9 cellular contexts compared by ENCODE assay signal in the genomic region with DNA sequence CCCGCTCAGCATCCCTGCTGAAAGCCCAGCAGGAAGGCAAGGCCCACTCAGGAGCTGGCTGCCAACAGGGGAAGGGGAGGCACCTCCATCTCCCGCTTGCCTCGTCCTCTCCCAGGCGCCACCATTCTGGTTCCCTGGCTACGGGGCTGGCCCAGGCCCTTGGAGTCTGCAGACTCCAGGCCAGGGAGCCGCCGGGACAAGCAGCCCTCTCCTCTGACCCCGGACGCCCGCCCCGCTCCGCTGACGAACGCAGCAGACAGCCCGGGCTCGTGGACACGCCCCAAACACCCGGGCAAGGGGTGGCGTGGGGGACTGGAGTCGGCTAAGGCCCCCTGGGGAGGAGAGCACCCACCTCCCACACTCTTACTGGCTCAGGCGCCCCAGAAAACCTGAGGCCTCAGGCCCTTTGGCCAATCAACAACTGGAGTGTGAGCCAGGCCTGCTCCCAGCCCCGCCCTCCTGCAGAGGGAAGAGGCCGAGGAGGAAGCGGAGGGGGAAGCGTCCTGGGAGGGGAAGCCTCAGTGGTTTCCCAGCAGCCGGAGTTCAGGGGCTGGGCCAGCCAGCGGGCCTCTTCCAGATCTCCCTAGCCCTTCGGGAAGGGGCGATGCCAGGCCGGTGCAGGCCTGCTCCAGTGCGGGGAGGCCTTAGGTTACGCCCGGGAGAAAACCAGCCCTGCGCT. TPM values are rescaled to one million over a fixed set of nuclear protein-coding genes. Genes with fewer than 3 reads are reported as not detected.
A peak's percentile ranks its signal among the peaks of the same experiment; 100 is the strongest.
DNase-seq lines count a peak whose midpoint lies in the region; ATAC-seq, FAIRE-seq and TF ChIP-seq lines count a peak whose summit lies in the region.
"Had no signal": no experiment of that assay in that cellular context is flagged by ENCODE, and none has a peak within 500 bp of the region (broad histone marks: within the 10 kb centered on the region; RNA-seq: fewer than 3 reads in every experiment).

No MANE protein-coding gene starts in this region.

- in situ Hi-C loops in GM12878 (cut with MboI), result no loop called here

- H3K4me1 ChIP-seq in HUES6 (ENCODE audit: control insufficient read depth, insufficient read depth, low read length) (peaks cover 47% of the 10 kb centered on the region), GM12878 (ENCODE audit: control insufficient read depth, insufficient read depth, low read length) (peaks cover 27% of the 10 kb centered on the region), right cardiac atrium (ENCODE audit: control insufficient read depth, insufficient read depth, low read length) (peaks cover 21% of the 10 kb centered on the region)

- no TSS peak for BruUV-seq in GM12878 (replicated peaks; lab: Mats Ljungman, UMichigan)

- peak; percentile 93 for FAIRE-seq in GM12878 (lab: Jason Lieb, UNC)
- FAIRE-seq: colon had no signal

- no peak for TF ChIP-seq RAD21 in GM12878 (IDR thresholded peaks at IDR 0.05; ENCODE audit: insufficient read depth, low read depth, low read length)

- H3K9me3 ChIP-seq in HUES6 (ENCODE audit: control insufficient read depth, insufficient read depth, low read depth, low read length), result no peaks in the 10 kb centered on the region
- no peaks in the 10 kb centered on the region for H3K9me3 ChIP-seq in SK-N-MC (ENCODE audit: low read depth, low read length)
- H3K9me3 ChIP-seq in GM12878 (replicated peaks; ENCODE audit: control insufficient read depth, insufficient read depth, low read length), result no peaks in the 10 kb centered on the region
- H3K9me3 ChIP-seq in right cardiac atrium (ENCODE audit: control insufficient read depth, low read length), result no peaks in the 10 kb centered on the region

- peak overlapping the region; percentile 47; the same call in 1 of the 2 replicates for H3K27ac ChIP-seq in HUES6 (ENCODE audit: low read depth, low read length)
- H3K27ac ChIP-seq in SK-N-MC, result peak overlapping the region; percentile 89
- peak overlapping the region; percentile 57 for H3K27ac ChIP-seq in GM12878 (ENCODE audit: control insufficient read depth, insufficient read depth)
- H3K27ac ChIP-seq in right cardiac atrium (ENCODE audit: low read length), result peak overlapping the region; percentile 65

- H3K4me3 ChIP-seq in HUES6 (ENCODE audit: low read depth, low read length) (peak overlapping the region; percentile 56), SK-N-MC (peak overlapping the region; percentile 70), GM12878 (peak overlapping the region; percentile 66), right cardiac atrium (ENCODE audit: low read length) (peak overlapping the region; percentile 3)

- TF ChIP-seq EP300 in GM12878 (IDR thresholded peaks at IDR 0.05; ENCODE audit: borderline replicate concordance in 1 of 2, control insufficient read depth in 1 of 2, low read depth in 2 of 2, low read length in 2 of 2), result no peak

- no peaks in the 10 kb centered on the region for H4K20me1 ChIP-seq in GM12878 (ENCODE audit: control insufficient read depth, insufficient read depth)

- WGBS in GM12878 (ENCODE audit: insufficient coverage, insufficient replicate concordance, low lambda C conversion rate, missing lambda C conversion rate), result 1% methylated on average over 34 of the region's 34 CpGs
- 4% methylated on average over 34 of the region's 34 CpGs for WGBS in right cardiac atrium

- TF ChIP-seq POLR2A in GM12878 (IDR thresholded peaks at IDR 0.05; ENCODE audit: low read depth, low read length), result no peak; the same call in 1 of the 2 replicates

- H3K36me3 ChIP-seq in HUES6 (ENCODE audit: control insufficient read depth, insufficient read depth, low read length) (no peaks in the 10 kb centered on the region), SK-N-MC (ENCODE audit: insufficient read depth, low read length) (no peaks in the 10 kb centered on the region), GM12878 (ENCODE audit: control insufficient read depth in 2 of 2, insufficient read depth in 2 of 2, low read length in 1 of 2) (no peaks in the 10 kb centered on the region; a peak in 1 of 4 replicates)

- POLR2A ChIA-PET in GM12878 (lab: Charles Lee), result no interaction called here

- TF ChIP-seq CTCF in GM12878 (IDR thresholded peaks at IDR 0.05 in 2 of 3, conservative IDR thresholded peaks at IDR 0.05 in 1 of 3; ENCODE audit: control insufficient read depth in 2 of 3, extremely low read depth in 1 of 3, insufficient read depth in 1 of 3, low read depth in 3 of 3, low read length in 3 of 3), result no peak

- H3K79me2 ChIP-seq in GM12878 (ENCODE audit: control insufficient read depth, insufficient read depth, low read length), result peaks cover 20% of the 10 kb centered on the region

- intact Hi-C loops in GM12878 (cut with micrococcal nuclease; ENCODE audit: unreplicated experiment), result no loop called here
- intact Hi-C loops in right cardiac atrium (cut with DNase I), result no loop called here
- intact Hi-C loops in posterior cingulate gyrus (cut with DNase I), result no loop called here

- DNase-seq in DMS79 (lab: John Stamatoyannopoulos, UW) (peak; percentile 65), SK-N-MC (ENCODE audit: low read depth, low spot score) (no peak), GM12878 (ENCODE audit: low read depth, low spot score) (peak; percentile 68), right cardiac atrium (peak; percentile 97 to 98 (median 97)), posterior cingulate gyrus (peak in 9 of 10 donors; percentile 53 to 94 (median 69))

- CTCF ChIA-PET in GM12878 (lab: Yijun Ruan, JAX), result interaction anchor here (1.7 kb wide), 2 partner anchors 14 to 19 kb away, joined by 8 to 9 read pairs; no protein-coding TSS in a partner anchor

- SMC1A ChIA-PET in GM12878 (lab: Charles Lee; ENCODE audit: uncharacterized antibody, unreplicated experiment), result no interaction called here

- peak overlapping the region; percentile 5 for H2AFZ ChIP-seq in GM12878 (ENCODE audit: control insufficient read depth, low read depth, low read length)

- ATAC-seq in GM12878 (peak; percentile 27), right cardiac atrium (peak; percentile 49 to 54), HG02852 (IDR thresholded peaks at IDR 0.05; ENCODE audit: unreplicated experiment) (no peak), HG02884 (IDR thresholded peaks at IDR 0.05; ENCODE audit: unreplicated experiment) (no peak)

- peak overlapping the region; percentile 79 for H3K4me2 ChIP-seq in GM12878 (ENCODE audit: control insufficient read depth, insufficient read depth)

- H3K9ac ChIP-seq in HUES6 (ENCODE audit: low read length) (peak overlapping the region; percentile 46), SK-N-MC (ENCODE audit: insufficient read length) (peak overlapping the region; percentile 19), GM12878 (ENCODE audit: control insufficient read depth, insufficient read depth, low read length) (peak overlapping the region; percentile 64)

- RAD21 ChIA-PET in GM12878 (lab: Charles Lee; ENCODE audit: unreplicated experiment), result no interaction called here

- no peaks in the 10 kb centered on the region for H3K27me3 ChIP-seq in HUES6 (ENCODE audit: control insufficient read depth, insufficient read depth, low read length)
- no peaks in the 10 kb centered on the region for H3K27me3 ChIP-seq in GM12878 (replicated peaks in 1 of 2; ENCODE audit: control insufficient read depth in 2 of 2, insufficient read depth in 2 of 2, low read length in 1 of 2)
- no peaks in the 10 kb centered on the region for H3K27me3 ChIP-seq in right cardiac atrium (ENCODE audit: control insufficient read depth, insufficient read depth)

TF ChIP-seq in GM12878, 131 proteins besides CTCF, POLR2A, EP300 and RAD21 (continues in another document):
- TF ChIP-seq EED (IDR thresholded peaks at IDR 0.05; ENCODE audit: low read depth) (peak; percentile 58; the same call in 1 of the 2 replicates), RFX5 (IDR thresholded peaks at IDR 0.05; ENCODE audit: low read depth, low read length) (0 out of 2 replicates have a peak, but pooled peaks have one; percentile 62)

RNA-seq across cellular contexts. Expression of a gene that starts 4.2 kb away (rescaled TPM):
- 27.4 and 29.1 TPM in 2 replicates for total RNA-seq in GM12878 (2013; cell fraction: nucleolus; rRNA removed)
- 5.7 and 8.2 TPM in 2 replicates for total RNA-seq in GM12878 (2014; rRNA removed)
- total RNA-seq in GM12878 (2014; rRNA removed; fragmentation: Illumina TruSeq; extraction: Trizol), result 3.4 and 3.5 TPM in 2 replicates
- total RNA-seq in GM12878 (2021), result 13.7 and 15.9 TPM in 2 replicates
- 4.3 TPM for polyA plus RNA-seq in GM12878 (2011; ENCODE audit: low read depth)
- polyA plus RNA-seq in GM12878 (2011; rRNA removed), result 1.6 and 2.4 TPM in 2 replicates
- polyA plus RNA-seq in GM12878 (2011; cell fraction: cytosol; rRNA removed), result 2.8 and 4.8 TPM in 2 replicates
- 17.4 and 25.4 TPM in 2 replicates for polyA plus RNA-seq in GM12878 (2011; cell fraction: nucleus; rRNA removed)
- polyA plus RNA-seq in GM12878 (2012), result 11.0 and 15.3 TPM in 2 replicates
- polyA plus RNA-seq in GM12878 (2014; fragmentation: Illumina TruSeq; extraction: Trizol), result 3.7 and 5.1 TPM in 2 replicates
- polyA plus RNA-seq in GM12878 (2014; fragmentation: Nextera tagmentation; extraction: Ambion mirVana), result under 1 TPM; 0.31 to 0.35 TPM
- 11.3 and 12.6 TPM in 2 replicates for polyA plus RNA-seq in GM12878 (2014; rRNA removed)
- 1 to 10 TPM; 3.8 TPM for polyA plus RNA-seq in GM12878 (2016; fragmentation: Nextera tagmentation; extraction: Ambion mirVana)
- 2.2 and 3.1 TPM in 2 replicates for polyA minus RNA-seq in GM12878 (2011; rRNA and poly(A)+ RNA removed)
- 2.2 and 4.4 TPM in 2 replicates for polyA minus RNA-seq in GM12878 (2011; cell fraction: cytosol; rRNA and poly(A)+ RNA removed)
- 5.1 and 7.1 TPM in 2 replicates for polyA minus RNA-seq in GM12878 (2011; cell fraction: nucleus; rRNA and poly(A)+ RNA removed)
- 10 to 100 TPM; 10.5 to 11.8 (median 10.8) TPM for total RNA-seq in right cardiac atrium
- polyA plus RNA-seq in right cardiac atrium, result 6.8 TPM

RNA-seq across cellular contexts. Expression of a gene that starts 59.4 kb away (rescaled TPM):
- total RNA-seq in GM12878 (2013; cell fraction: nucleolus; rRNA removed), result 150 and 163 TPM in 2 replicates
- total RNA-seq in GM12878 (2014; rRNA removed), result 19.8 and 25.3 TPM in 2 replicates
- total RNA-seq in GM12878 (2014; rRNA removed; fragmentation: Illumina TruSeq; extraction: Trizol), result 13.5 and 14.9 TPM in 2 replicates
- 32.0 and 37.3 TPM in 2 replicates for total RNA-seq in GM12878 (2021)
- 30.9 TPM for polyA plus RNA-seq in GM12878 (2011; ENCODE audit: low read depth)
- 18.1 and 27.9 TPM in 2 replicates for polyA plus RNA-seq in GM12878 (2011; rRNA removed)
- 42.1 and 52.0 TPM in 2 replicates for polyA plus RNA-seq in GM12878 (2011; cell fraction: cytosol; rRNA removed)
- polyA plus RNA-seq in GM12878 (2011; cell fraction: nucleus; rRNA removed), result 296 and 299 TPM in 2 replicates
- 47.6 and 54.4 TPM in 2 replicates for polyA plus RNA-seq in GM12878 (2012)
- 8.8 and 20.8 TPM in 2 replicates for polyA plus RNA-seq in GM12878 (2014; fragmentation: Illumina TruSeq; extraction: Trizol)
- 1 to 10 TPM in 1 of 2 experiments, under 1 TPM in 1; 0.50 to 1.6 TPM for polyA plus RNA-seq in GM12878 (2014; fragmentation: Nextera tagmentation; extraction: Ambion mirVana)
- polyA plus RNA-seq in GM12878 (2014; rRNA removed), result 50.9 and 59.0 TPM in 2 replicates
- 10 to 100 TPM in 1 of 2 experiments, 1 to 10 TPM in 1; 7.2 to 16.1 TPM for polyA plus RNA-seq in GM12878 (2016; fragmentation: Nextera tagmentation; extraction: Ambion mirVana)
- polyA minus RNA-seq in GM12878 (2011; rRNA and poly(A)+ RNA removed), result 16.1 and 26.5 TPM in 2 replicates
- 7.8 and 10.8 TPM in 2 replicates for polyA minus RNA-seq in GM12878 (2011; cell fraction: cytosol; rRNA and poly(A)+ RNA removed)
- polyA minus RNA-seq in GM12878 (2011; cell fraction: nucleus; rRNA and poly(A)+ RNA removed), result 28.8 and 32.2 TPM in 2 replicates
- 10 to 100 TPM; 31.1 to 38.6 (median 37.3) TPM for total RNA-seq in right cardiac atrium
- polyA plus RNA-seq in right cardiac atrium, result 37.3 TPM

Comparison
In these comparisons a context has a peak if more than half of its experiments do, and no peak if none do; other contexts are left out.
1. H3K4me3 ChIP-seq: peak in every context shown above with its lines; median percentile 70 in SK-N-MC; 66 in GM12878; 56 in HUES6; 3 in right cardiac atrium.
2. ATAC-seq: peak in GM12878 (single experiment) and right cardiac atrium (2 of 2); none in HG02852 (single experiment) and HG02884 (single experiment).
3. Peak in every context shown above with its lines, with median percentiles within 50 percentile points of each other: H3K27ac ChIP-seq and H3K9ac ChIP-seq.